1 cellular context compared by ENCODE assay signal in genomic region chr7:42285383-42285824, GRCh38.
A peak's percentile ranks its signal among the peaks of the same experiment; 100 is the strongest.
TF ChIP-seq lines count a peak whose summit lies in the region.

No MANE protein-coding gene starts in this region.

TF ChIP-seq in HEK293, 187 proteins besides CTCF, POLR2A, EP300 and RAD21 (continued from another document):
- TF ChIP-seq TCF7L2 (IDR thresholded peaks at IDR 0.05; ENCODE audit: borderline replicate concordance, low read depth, low read length) = peak; percentile 92
- TF ChIP-seq GFI1B (tag by site-specific recombination; IDR thresholded peaks at IDR 0.05) = no peak
- no peak for TF ChIP-seq RBAK (tag by site-specific recombination; IDR thresholded peaks at IDR 0.05)
- TF ChIP-seq BCL6B (tag by site-specific recombination; IDR thresholded peaks at IDR 0.05) = no peak; the same call in 1 of the 2 replicates
- peak; percentile 72 for TF ChIP-seq ZXDB (tag by site-specific recombination; IDR thresholded peaks at IDR 0.05)
- no peak for TF ChIP-seq ZNF660 (tag by site-specific recombination; IDR thresholded peaks at IDR 0.05)
- TF ChIP-seq ZNF223 (tag by site-specific recombination; IDR thresholded peaks at IDR 0.05) = no peak
- no peak for TF ChIP-seq PRDM4 (tag by site-specific recombination; IDR thresholded peaks at IDR 0.05)
- TF ChIP-seq HOXD13 (CRISPR knock-in tag; IDR thresholded peaks at IDR 0.05; ENCODE audit: borderline replicate concordance) = no peak
- TF ChIP-seq ZSCAN30 (tag by site-specific recombination; IDR thresholded peaks at IDR 0.05) = no peak
- peak; percentile 93 for TF ChIP-seq GLIS1 (tag by site-specific recombination; IDR thresholded peaks at IDR 0.05)
- TF ChIP-seq YY2 (tag by site-specific recombination; IDR thresholded peaks at IDR 0.05) = no peak
- 0 out of 2 replicates have a peak, but pooled peaks have one; percentile 51 for TF ChIP-seq ZNF610 (tag by site-specific recombination; IDR thresholded peaks at IDR 0.05; ENCODE audit: borderline replicate concordance)
- no peak for TF ChIP-seq KLF17 (tag by site-specific recombination; IDR thresholded peaks at IDR 0.05)
- TF ChIP-seq ZNF18 (tag by site-specific recombination; IDR thresholded peaks at IDR 0.05) = peak; percentile 12; the same call in 1 of the 2 replicates
- peak; percentile 75; the same call in 1 of the 2 replicates for TF ChIP-seq FEZF1 (tag by site-specific recombination; IDR thresholded peaks at IDR 0.05)
- no peak for TF ChIP-seq ZNF768 (tag by site-specific recombination; IDR thresholded peaks at IDR 0.05)
- no peak for TF ChIP-seq ZSCAN5A (tag by site-specific recombination; IDR thresholded peaks at IDR 0.05)
